Comparison of ENCODE assay signal across 15 cellular contexts in the genomic region with DNA sequence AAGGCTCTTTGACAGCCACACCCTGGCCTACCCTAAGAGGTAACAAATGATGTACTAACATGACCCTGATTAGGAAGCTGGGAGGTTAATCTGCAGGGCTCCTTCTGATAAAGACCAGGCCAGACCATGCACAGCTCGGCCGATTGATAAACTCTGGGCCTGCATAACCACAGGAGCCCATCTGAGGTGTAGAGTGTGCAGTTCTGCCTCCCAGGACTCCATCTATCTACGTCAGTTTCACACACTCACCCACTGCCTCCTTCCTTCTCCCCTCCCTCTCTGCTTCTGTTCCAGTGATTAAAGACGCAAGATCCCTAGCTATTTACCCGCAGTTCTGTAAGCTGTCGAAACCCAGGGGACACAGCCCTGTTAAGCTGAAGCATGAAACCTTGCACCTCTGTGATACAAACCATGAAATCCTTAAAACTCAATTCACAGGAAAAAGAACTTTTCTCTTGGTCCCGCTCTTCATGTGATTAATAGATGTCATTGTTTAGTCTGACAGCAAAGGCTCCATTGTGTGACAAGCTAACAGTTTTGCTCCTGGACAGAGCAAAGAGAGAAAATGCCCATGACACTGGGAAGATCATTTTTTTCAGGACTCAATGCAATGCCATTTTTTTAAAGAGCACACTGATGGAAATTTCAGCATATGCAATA.
DNase-seq lines count a peak whose midpoint lies in the region; ATAC-seq and TF ChIP-seq lines count a peak whose summit lies in the region.
"Had no signal": no experiment of that assay in that cellular context is flagged by ENCODE, and none has a peak within 500 bp of the region (broad histone marks: within the 10 kb centered on the region; RNA-seq: fewer than 3 reads in every experiment).

No MANE protein-coding gene starts in this region.

- H3K9me3 ChIP-seq in right cardiac atrium (ENCODE audit: control insufficient read depth, low read length) (no peaks in the 10 kb centered on the region), heart left ventricle (no peaks in the 10 kb centered on the region), parathyroid adenoma (ENCODE audit: control insufficient read depth, low read length) (no peaks in the 10 kb centered on the region)
- H3K9me3 ChIP-seq: HAP-1 had no signal

- intact Hi-C loops in right cardiac atrium (cut with DNase I) (no loop called here), heart left ventricle (cut with DNase I) (no loop called here)

- no peaks in the 10 kb centered on the region for H3K79me2 ChIP-seq in parathyroid adenoma

- 52% methylated on average over 7 of the region's 7 CpGs for WGBS in right cardiac atrium
- WGBS in heart left ventricle, 4 donors: 50 to 62% (median 51%) methylated on average over 7 of the region's 7 CpGs

- TF ChIP-seq CTCF in heart left ventricle (IDR thresholded peaks at IDR 0.05) (no peak), parathyroid adenoma (IDR thresholded peaks at IDR 0.05) (no peak), type B pancreatic cell (conservative IDR thresholded peaks at IDR 0.05) (no peak)

- no peak overlapping the region for H3K9ac ChIP-seq in parathyroid adenoma

- peak overlapping the region; percentile 37 for H3K27ac Mint-ChIP-seq in type B pancreatic cell
- no peak overlapping the region for H3K27ac Mint-ChIP-seq in activated naive CD4-positive, alpha-beta T cell treated with anti-CD3 and anti-CD28 coated beads, Interleukin-2, amount 10 ng/mL, durations not matched to agents 7 days and 5 days

- peak overlapping the region; percentile 13 for H2AFZ ChIP-seq in parathyroid adenoma

- DNase-seq in right cardiac atrium (no peak), heart left ventricle (no peak), islet precursor cell (peak; percentile 59), type B pancreatic cell (ENCODE audit: extremely low spot score, unreplicated experiment) (no peak), occipital lobe (lab: John Stamatoyannopoulos, UW) (no peak), iPS-NIHi11 (ENCODE audit: low spot score) (no peak)
- no peak for DNase-seq in activated naive CD4-positive, alpha-beta T cell treated with anti-CD3 and anti-CD28 coated beads, Interleukin-2, amount 10 ng/mL, durations not matched to agents 7 days and 5 days
- DNase-seq: COR-L47, NCI-H1048, NCI-H446 treated with DMSO at 0.1 percent for 48 hours, SIG-M5 had no signal

- CTCF ChIA-PET in activated naive CD4-positive, alpha-beta T cell treated with anti-CD3 and anti-CD28 coated beads, Interleukin-2, amount 10 ng/mL, durations not matched to agents 7 days and 5 days (lab: Charles Lee): no interaction called here

- H3K4me1 Mint-ChIP-seq in type B pancreatic cell (ENCODE audit: unreplicated experiment): peaks cover 25% of the 10 kb centered on the region
- H3K4me1 Mint-ChIP-seq in activated naive CD4-positive, alpha-beta T cell treated with anti-CD3 and anti-CD28 coated beads, Interleukin-2, amount 10 ng/mL, durations not matched to agents 7 days and 5 days: no peaks in the 10 kb centered on the region

- peak overlapping the region; percentile 50 for H3K4me3 Mint-ChIP-seq in type B pancreatic cell
- H3K4me3 Mint-ChIP-seq in activated naive CD4-positive, alpha-beta T cell treated with anti-CD3 and anti-CD28 coated beads, Interleukin-2, amount 10 ng/mL, durations not matched to agents 7 days and 5 days: no peak overlapping the region

- no peaks in the 10 kb centered on the region for H3K36me3 Mint-ChIP-seq in type B pancreatic cell
- no peaks in the 10 kb centered on the region for H3K36me3 Mint-ChIP-seq in activated naive CD4-positive, alpha-beta T cell treated with anti-CD3 and anti-CD28 coated beads, Interleukin-2, amount 10 ng/mL, durations not matched to agents 7 days and 5 days

- no peak for TF ChIP-seq POLR2A in heart left ventricle (IDR thresholded peaks at IDR 0.05)

- H3K4me3 ChIP-seq in right cardiac atrium (ENCODE audit: low read length) (no peak overlapping the region), heart left ventricle (no peak overlapping the region), parathyroid adenoma (ENCODE audit: low read depth, low read length) (no peak overlapping the region)
- H3K4me3 ChIP-seq: HAP-1, K562 had no signal

- H3K4me1 ChIP-seq in right cardiac atrium (ENCODE audit: control insufficient read depth, insufficient read depth, low read length): no peaks in the 10 kb centered on the region
- H3K4me1 ChIP-seq in heart left ventricle: no peaks in the 10 kb centered on the region
- H3K4me1 ChIP-seq in parathyroid adenoma: peaks cover 7% of the 10 kb centered on the region
- H3K4me1 ChIP-seq: HAP-1 had no signal

- H3K4me2 ChIP-seq in parathyroid adenoma (ENCODE audit: low read length): no peak overlapping the region

- peaks cover 4% of the 10 kb centered on the region for H3K9me3 Mint-ChIP-seq in type B pancreatic cell
- H3K9me3 Mint-ChIP-seq in activated naive CD4-positive, alpha-beta T cell treated with anti-CD3 and anti-CD28 coated beads, Interleukin-2, amount 10 ng/mL, durations not matched to agents 7 days and 5 days: no peaks in the 10 kb centered on the region

- H3K27me3 Mint-ChIP-seq in type B pancreatic cell: peaks cover 3% of the 10 kb centered on the region
- H3K27me3 Mint-ChIP-seq in activated naive CD4-positive, alpha-beta T cell treated with anti-CD3 and anti-CD28 coated beads, Interleukin-2, amount 10 ng/mL, durations not matched to agents 7 days and 5 days: no peaks in the 10 kb centered on the region

- peak; percentile 20 to 41 for ATAC-seq in right cardiac atrium
- ATAC-seq in heart left ventricle: no peak
- ATAC-seq: K562 had no signal

- no peak overlapping the region for H3K27ac ChIP-seq in right cardiac atrium (ENCODE audit: low read length)
- no peak overlapping the region for H3K27ac ChIP-seq in heart left ventricle
- no peak overlapping the region for H3K27ac ChIP-seq in parathyroid adenoma
- H3K27ac ChIP-seq: C4-2B had no signal

- no peaks in the 10 kb centered on the region for H3K27me3 ChIP-seq in right cardiac atrium (ENCODE audit: control insufficient read depth, insufficient read depth)
- H3K27me3 ChIP-seq in heart left ventricle: peaks cover 0 to 3% (median 0%) of the 10 kb centered on the region in 9 donors
- no peaks in the 10 kb centered on the region for H3K27me3 ChIP-seq in parathyroid adenoma (ENCODE audit: control insufficient read depth, insufficient read depth, low read length)

- H3K36me3 ChIP-seq in heart left ventricle: no peaks in the 10 kb centered on the region
- H3K36me3 ChIP-seq in parathyroid adenoma (ENCODE audit: control insufficient read depth, insufficient read depth, low read length): no peaks in the 10 kb centered on the region
- H3K36me3 ChIP-seq: HAP-1 had no signal

Comparison
In these comparisons a context has a peak if more than half of its experiments do, and no peak if none do; other contexts are left out.
1. ATAC-seq: peak in right cardiac atrium (2 of 2); none in heart left ventricle (0 of 4).